In the genomic region with DNA sequence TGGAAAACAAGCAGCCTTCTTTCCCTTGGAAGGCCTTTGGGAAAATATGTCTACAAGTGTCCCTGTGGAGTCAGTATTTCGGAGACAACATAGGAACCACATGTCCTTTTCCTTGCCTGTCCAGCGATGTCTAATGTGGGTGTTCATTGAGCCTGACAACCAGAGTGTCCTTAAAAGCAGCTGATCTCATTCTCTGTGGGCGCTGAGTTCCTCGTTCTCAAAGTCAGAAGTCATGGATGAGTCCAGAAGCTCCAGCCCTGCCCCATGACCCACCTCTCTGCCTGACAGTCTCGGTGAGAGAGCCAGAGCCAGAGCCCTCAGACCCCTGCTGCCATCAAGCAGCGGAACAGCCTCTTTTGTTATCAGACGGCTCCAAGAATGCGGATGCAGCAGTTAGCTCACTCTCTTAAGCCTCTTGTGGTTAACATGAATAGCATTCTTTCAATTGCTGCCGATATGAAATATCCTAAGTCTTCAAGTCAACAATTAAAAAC, we compare ENCODE assay signal across 11 cellular contexts.
DNase-seq lines count a peak whose midpoint lies in the region; ATAC-seq and TF ChIP-seq lines count a peak whose summit lies in the region.
"Had no signal": no experiment of that assay in that cellular context is flagged by ENCODE, and none has a peak within 500 bp of the region (broad histone marks: within the 10 kb centered on the region; RNA-seq: fewer than 3 reads in every experiment).

No MANE protein-coding gene starts in this region.

- POLR2A ChIA-PET in CD8-positive, alpha-beta T cell (lab: Charles Lee) = no interaction called here

- ATAC-seq in left ventricle myocardium superior (peak; percentile 77), omental fat pad (ENCODE audit: low FRiP score) (no peak)
- ATAC-seq in CD8-positive, alpha-beta T cell = no peak
- ATAC-seq in activated naive CD8-positive, alpha-beta T cell treated with anti-CD3 and anti-CD28 coated beads, Interleukin-2, amount 50 U/mL, for 24 hours = no peak

- intact Hi-C loops in left ventricle myocardium superior (cut with micrococcal nuclease) = no loop called here
- intact Hi-C loops in CD8-positive, alpha-beta T cell (cut with DNase I, micrococcal nuclease) = no loop called here

- H3K9ac ChIP-seq in SK-N-MC (ENCODE audit: insufficient read length) (no peak overlapping the region), skeletal muscle satellite cell (ENCODE audit: low read depth, low read length) (peak overlapping the region; percentile 49)

- H3K27ac ChIP-seq in SK-N-MC = no peak overlapping the region
- no peak overlapping the region for H3K27ac ChIP-seq in CD8-positive, alpha-beta T cell (ENCODE audit: low read depth, low read length)
- H3K27ac ChIP-seq: pancreas had no signal

- DNase-seq in HPDE6-E6E7 (ENCODE audit: extremely low spot score) = peak; percentile 35
- DNase-seq in SK-N-MC (ENCODE audit: low read depth, low spot score) = peak; percentile 22
- peak; percentile 33 for DNase-seq in left ventricle myocardium superior
- no peak for DNase-seq in NCI-H1930 (lab: John Stamatoyannopoulos, UW)
- DNase-seq in CD8-positive, alpha-beta T cell = no peak
- DNase-seq in omental fat pad (ENCODE audit: low spot score) = no peak
- no peak for DNase-seq in activated naive CD8-positive, alpha-beta T cell treated with anti-CD3 and anti-CD28 coated beads, Interleukin-2, amount 50 U/mL, for 24 hours
- DNase-seq: NCI-H2029 treated with DMSO at 0.1 percent for 48 hours had no signal

- H3K36me3 Mint-ChIP-seq in CD8-positive, alpha-beta T cell = no peaks in the 10 kb centered on the region
- no peaks in the 10 kb centered on the region for H3K36me3 Mint-ChIP-seq in activated naive CD8-positive, alpha-beta T cell treated with anti-CD3 and anti-CD28 coated beads, Interleukin-2, amount 50 U/mL, for 24 hours (ENCODE audit: low read depth)
- H3K36me3 Mint-ChIP-seq: activated naive CD8-positive, alpha-beta T cell had no signal

- no peak for TF ChIP-seq CTCF in CD8-positive, alpha-beta T cell (IDR thresholded peaks at IDR 0.05)
- no peak for TF ChIP-seq CTCF in omental fat pad (IDR thresholded peaks at IDR 0.05)

- H3K27ac Mint-ChIP-seq in CD8-positive, alpha-beta T cell = no peak overlapping the region
- no peak overlapping the region for H3K27ac Mint-ChIP-seq in activated naive CD8-positive, alpha-beta T cell treated with anti-CD3 and anti-CD28 coated beads, Interleukin-2, amount 50 U/mL, for 24 hours
- H3K27ac Mint-ChIP-seq: activated naive CD8-positive, alpha-beta T cell had no signal

- H3K27me3 ChIP-seq in skeletal muscle satellite cell (ENCODE audit: control insufficient read depth, insufficient read depth, low read length) = no peaks in the 10 kb centered on the region
- H3K27me3 ChIP-seq in CD8-positive, alpha-beta T cell (ENCODE audit: insufficient read depth, low read length) = no peaks in the 10 kb centered on the region
- H3K27me3 ChIP-seq: pancreas had no signal

- no peak overlapping the region for H3K4me3 Mint-ChIP-seq in CD8-positive, alpha-beta T cell
- no peak overlapping the region for H3K4me3 Mint-ChIP-seq in activated naive CD8-positive, alpha-beta T cell treated with anti-CD3 and anti-CD28 coated beads, Interleukin-2, amount 50 U/mL, for 24 hours
- H3K4me3 Mint-ChIP-seq: activated naive CD8-positive, alpha-beta T cell had no signal

- H3K27me3 Mint-ChIP-seq in CD8-positive, alpha-beta T cell (ENCODE audit: low read depth) = no peaks in the 10 kb centered on the region
- peaks cover 3% of the 10 kb centered on the region for H3K27me3 Mint-ChIP-seq in activated naive CD8-positive, alpha-beta T cell treated with anti-CD3 and anti-CD28 coated beads, Interleukin-2, amount 50 U/mL, for 24 hours
- H3K27me3 Mint-ChIP-seq: activated naive CD8-positive, alpha-beta T cell had no signal

- H3K9me3 ChIP-seq in SK-N-MC (ENCODE audit: low read depth, low read length) (no peaks in the 10 kb centered on the region), skeletal muscle satellite cell (replicated peaks; ENCODE audit: low read length) (no peaks in the 10 kb centered on the region)
- no peaks in the 10 kb centered on the region for H3K9me3 ChIP-seq in CD8-positive, alpha-beta T cell (ENCODE audit: low read length)
- H3K9me3 ChIP-seq: pancreas had no signal

- CTCF ChIA-PET in CD8-positive, alpha-beta T cell (lab: Charles Lee) = no interaction called here

- H3K36me3 ChIP-seq in SK-N-MC (ENCODE audit: insufficient read depth, low read length) (no peaks in the 10 kb centered on the region), skeletal muscle satellite cell (ENCODE audit: insufficient read depth, low read length) (no peaks in the 10 kb centered on the region)
- H3K36me3 ChIP-seq in CD8-positive, alpha-beta T cell (ENCODE audit: insufficient read depth, low read length) = no peaks in the 10 kb centered on the region
- H3K36me3 ChIP-seq: pancreas had no signal

- H3K4me3 ChIP-seq in SK-N-MC = peak overlapping the region; percentile 40; the same call in 1 of the 2 replicates
- H3K4me3 ChIP-seq in skeletal muscle satellite cell (ENCODE audit: low read length) = peak overlapping the region; percentile 3
- no peak overlapping the region for H3K4me3 ChIP-seq in CD8-positive, alpha-beta T cell (ENCODE audit: low read depth, low read length)
- H3K4me3 ChIP-seq: pancreas had no signal

- H3K4me1 ChIP-seq in skeletal muscle satellite cell (ENCODE audit: control insufficient read depth, insufficient read depth, low read length) = peaks cover 30% of the 10 kb centered on the region
- no peaks in the 10 kb centered on the region for H3K4me1 ChIP-seq in CD8-positive, alpha-beta T cell (ENCODE audit: insufficient read depth, low read length)
- H3K4me1 ChIP-seq: pancreas had no signal

- H3K4me1 Mint-ChIP-seq in CD8-positive, alpha-beta T cell (ENCODE audit: low read depth) = no peaks in the 10 kb centered on the region
- H3K4me1 Mint-ChIP-seq in activated naive CD8-positive, alpha-beta T cell treated with anti-CD3 and anti-CD28 coated beads, Interleukin-2, amount 50 U/mL, for 24 hours = no peaks in the 10 kb centered on the region

- no peaks in the 10 kb centered on the region for H3K9me3 Mint-ChIP-seq in CD8-positive, alpha-beta T cell
- peaks cover 11% of the 10 kb centered on the region for H3K9me3 Mint-ChIP-seq in activated naive CD8-positive, alpha-beta T cell treated with anti-CD3 and anti-CD28 coated beads, Interleukin-2, amount 50 U/mL, for 24 hours

- peak overlapping the region; percentile 51 for H3K4me2 ChIP-seq in skeletal muscle satellite cell (ENCODE audit: low read length)

Comparison
In these comparisons a context has a peak if more than half of its experiments do, and no peak if none do; other contexts are left out.
1. DNase-seq: peak in HPDE6-E6E7 (single experiment), SK-N-MC (single experiment) and left ventricle myocardium superior (single experiment); none in NCI-H1930 (0 of 2), CD8-positive, alpha-beta T cell (0 of 7), omental fat pad (single experiment) and activated naive CD8-positive, alpha-beta T cell treated with anti-CD3 and anti-CD28 coated beads, Interleukin-2, amount 50 U/mL, for 24 hours (single experiment).